ENCODE assay signal across 8 cellular contexts in the genomic region with DNA sequence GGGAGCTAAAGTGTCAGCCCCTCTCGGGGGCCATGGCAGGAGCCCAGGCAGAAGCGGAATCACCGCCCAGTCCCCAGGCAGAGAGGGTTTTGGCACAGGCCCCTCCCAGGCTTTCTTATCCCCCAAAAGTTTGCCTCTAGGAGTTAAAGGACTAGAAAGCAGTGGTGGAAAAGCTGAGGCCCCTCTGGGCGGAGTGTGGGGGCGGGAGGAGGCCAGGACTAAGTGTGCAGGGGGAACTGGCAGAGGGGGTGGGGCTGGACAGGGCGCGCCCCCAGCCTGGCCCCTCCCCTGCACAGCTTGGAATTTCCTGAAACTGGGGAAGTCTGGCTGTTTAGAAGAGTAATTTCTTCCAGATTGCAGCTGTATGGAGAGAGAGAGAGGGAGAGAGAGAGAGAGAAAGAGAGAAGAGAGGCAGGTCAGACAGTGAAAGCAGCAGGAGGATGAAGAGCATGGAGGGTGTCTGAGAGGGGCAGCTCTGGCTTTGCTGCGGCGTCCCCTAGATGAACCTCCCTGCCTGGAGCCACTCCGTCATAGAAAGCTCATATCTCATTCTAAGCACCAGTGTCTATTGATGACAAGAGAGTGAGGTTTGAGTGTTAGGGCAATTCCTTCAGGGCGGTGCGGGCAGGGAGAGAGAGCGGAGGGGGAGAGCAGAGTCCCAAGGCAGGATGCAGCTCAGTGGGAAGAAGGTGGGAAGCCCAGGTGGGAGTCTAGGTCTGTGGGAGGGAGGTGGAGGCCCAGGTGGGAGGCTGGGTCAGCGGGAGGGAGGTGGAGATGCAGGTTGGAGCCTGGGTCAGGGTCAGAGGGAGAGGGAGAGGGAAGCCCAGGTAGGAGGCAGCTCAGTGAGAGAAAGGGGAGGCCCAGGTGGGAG. TPM values are rescaled to one million over a fixed set of nuclear protein-coding genes. Genes with fewer than 3 reads are reported as not detected.
A peak's percentile ranks its signal among the peaks of the same experiment; 100 is the strongest.
DNase-seq lines count a peak whose midpoint lies in the region; FAIRE-seq and TF ChIP-seq lines count a peak whose summit lies in the region.

A gene with protein sequence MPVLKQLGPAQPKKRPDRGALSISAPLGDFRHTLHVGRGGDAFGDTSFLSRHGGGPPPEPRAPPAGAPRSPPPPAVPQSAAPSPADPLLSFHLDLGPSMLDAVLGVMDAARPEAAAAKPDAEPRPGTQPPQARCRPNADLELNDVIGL (minus strand): TSS at position 226 of the 871 bp plus-strand sequence. CDS start 7,749 bp downstream, outside the sequence.

- H3K9me3 ChIP-seq in ovary, result no peaks in the 10 kb centered on the region

- H3K36me3 ChIP-seq in ovary, result no peaks in the 10 kb centered on the region

- intact Hi-C loops in ovary (cut with DNase I), result loop anchor here in 1 of 4 donors (10.0 kb wide), 1 partner anchor 941 kb away; no protein-coding TSS in a partner anchor

- peaks cover 3% of the 10 kb centered on the region for H3K4me1 ChIP-seq in ovary (ENCODE audit: insufficient read depth)

- FAIRE-seq in TTC549 (lab: Jason Lieb, UNC) (peak; percentile 70), frontal cortex (lab: Jason Lieb, UNC) (no peak)

- H3K27me3 ChIP-seq in ovary, result no peaks in the 10 kb centered on the region

- peak; percentile 97 for DNase-seq in GM03348 (ENCODE audit: low spot score)
- peak; percentile 46 to 69 for DNase-seq in frontal cortex (ENCODE audit: low spot score in 2 of 2)
- DNase-seq in ovary, result peak; percentile 61 to 80 (median 77)
- no peak for DNase-seq in anterior cingulate cortex (lab: John Stamatoyannopoulos, UW)
- DNase-seq in NCI-H2196 treated with DMSO at 0.1 percent for 48 hours (lab: John Stamatoyannopoulos, UW; ENCODE audit: unreplicated experiment), result no peak
- DNase-seq in NCI-H510A (lab: John Stamatoyannopoulos, UW), result no peak
- no peak for DNase-seq in stimulated activated CD4-positive, alpha-beta T cell treated with anti-CD3 and anti-CD28 coated beads, Interleukin-2, amount 100 ng/mL, for 48 hours

- no peak for TF ChIP-seq EP300 in ovary (IDR thresholded peaks at IDR 0.05)

- peak within 1 kb of the TSS in 1 of 2 donors; percentile 38 for H3K27ac ChIP-seq in ovary

- no peak for TF ChIP-seq CTCF in ovary (IDR thresholded peaks at IDR 0.05)

- 4 to 5% (median 4%) methylated on average over 13 to 14 of the region's 14 CpGs for WGBS in ovary, 3 donors

- TF ChIP-seq POLR2A in ovary (IDR thresholded peaks at IDR 0.05), result peak; percentile 55

- H3K4me3 ChIP-seq in ovary, result peak within 1 kb of the TSS; percentile 43

RNA-seq across cellular contexts. Expression of the gene that starts here (rescaled TPM):
- 4.1 TPM for total RNA-seq in frontal cortex
- total RNA-seq in ovary, result 10 to 100 TPM in 6 of 7 donors, 1 to 10 TPM in 1; 7.8 to 31.0 (median 18.8) TPM
- 10 to 100 TPM in 1 of 2 donors, under 1 TPM in 1; 0.55 to 13.2 TPM for polyA plus RNA-seq in ovary

Comparison
In these comparisons a context has a peak if more than half of its experiments do, and no peak if none do; other contexts are left out.
1. DNase-seq: peak in GM03348 (single experiment), frontal cortex (2 of 2) and ovary (5 of 5); none in anterior cingulate cortex (0 of 58), NCI-H2196 treated with DMSO at 0.1 percent for 48 hours (single experiment), NCI-H510A (single experiment) and stimulated activated CD4-positive, alpha-beta T cell treated with anti-CD3 and anti-CD28 coated beads, Interleukin-2, amount 100 ng/mL, for 48 hours (0 of 2).